37 cellular contexts compared by ENCODE assay signal in the genomic region with DNA sequence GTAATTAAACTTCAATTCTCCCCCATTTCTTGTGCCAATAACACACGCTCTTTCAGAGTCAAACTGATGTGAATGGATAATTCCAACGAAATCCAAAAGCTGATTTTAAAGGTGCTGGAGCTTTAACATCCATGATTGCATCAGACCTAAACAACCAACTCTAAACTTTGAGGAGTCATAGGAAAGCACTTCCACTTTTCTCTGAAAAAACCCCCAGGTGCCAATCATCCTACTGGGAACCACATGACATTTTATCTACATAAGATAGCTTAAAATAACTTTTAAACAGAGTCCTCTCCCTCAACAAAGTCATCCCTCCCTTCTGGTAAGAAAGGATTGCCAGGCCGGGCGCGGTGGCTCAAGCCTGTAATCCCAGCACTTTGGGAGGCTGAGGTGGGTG.
"Had no signal": no experiment of that assay in that cellular context is flagged by ENCODE, and none has a peak within 500 bp of the region (broad histone marks: within the 10 kb centered on the region; RNA-seq: fewer than 3 reads in every experiment).

No MANE protein-coding gene starts in this region.

- ATAC-seq: activated CD4-positive, alpha-beta T cell treated with anti-CD3 and anti-CD28 coated beads for 36 hours; activated CD8-positive, alpha-beta memory T cell treated with anti-CD3 and anti-CD28 coated beads, Interleukin-2, amount 10 ng/mL, durations not matched to agents 7 days and 5 days; activated CD8-positive, alpha-beta T cell treated with anti-CD3 and anti-CD28 coated beads, Interleukin-2, amount 10 ng/mL, durations not matched to agents 7 days and 5 days; activated naive CD8-positive, alpha-beta T cell treated with anti-CD3 and anti-CD28 coated beads, Interleukin-2, amount 50 U/mL, for 24 hours; gastroesophageal sphincter; heart right ventricle; T-helper 17 cell had no signal

- H3K4me1 ChIP-seq: adrenal gland had no signal

- H3K27ac Mint-ChIP-seq: activated CD4-positive, alpha-beta memory T cell treated with anti-CD3 and anti-CD28 coated beads for 36 hours; activated CD4-positive, alpha-beta T cell treated with anti-CD3 and anti-CD28 coated beads for 36 hours; activated CD4-positive, alpha-beta T cell treated with anti-CD3 and anti-CD28 coated beads, Interleukin-2, amount 10 ng/mL, durations not matched to agents 24 days and 14 days; activated CD8-positive, alpha-beta memory T cell treated with anti-CD3 and anti-CD28 coated beads, Interleukin-2, amount 10 ng/mL, durations not matched to agents 7 days and 5 days; activated CD8-positive, alpha-beta T cell treated with anti-CD3 and anti-CD28 coated beads, Interleukin-2, amount 10 ng/mL, durations not matched to agents 7 days and 5 days; activated naive CD4-positive, alpha-beta T cell treated with anti-CD3 and anti-CD28 coated beads for 36 hours; activated naive CD4-positive, alpha-beta T cell treated with anti-CD3 and anti-CD28 coated beads, Interleukin-2, amount 50 U/mL, for 24 hours; activated naive CD8-positive, alpha-beta T cell treated with anti-CD3 and anti-CD28 coated beads for 36 hours; activated naive CD8-positive, alpha-beta T cell treated with anti-CD3 and anti-CD28 coated beads, Interleukin-2, amount 50 U/mL, for 24 hours; activated T-helper 1 cell treated with anti-CD3 and anti-CD28 coated beads, Interleukin-12 subunit alpha, Interleukin-12 subunit beta, Interleukin-2, Interleukin-4 antibody, amounts not matched to agents 30 ng/mL and 10 ng/mL and 1 ng/mL, durations not matched to agents 14 hours and 24 hours and 36 hours; activated T-helper 2 cell treated with anti-CD3 and anti-CD28 coated beads, Interferon-gamma antibody, Interleukin-2, Interleukin-4, amounts not matched to agents 10 μg/mL and 5 μg/mL and 100 μg/mL, durations not matched to agents 14 hours and 24 hours and 36 hours; T-helper 17 cell; T-helper 2 cell treated with Interferon-gamma antibody and Interleukin-4, amounts not matched to agents 5 μg/mL and 100 μg/mL, for 36 hours had no signal

- H3K4me3 ChIP-seq: adrenal gland, esophagus squamous epithelium, gastroesophageal sphincter, heart right ventricle had no signal

- FAIRE-seq: astrocyte, bronchial epithelial cell, colon, endometrium, endothelial cell of umbilical vein had no signal

- H3K9me3 Mint-ChIP-seq: activated CD4-positive, alpha-beta memory T cell treated with anti-CD3 and anti-CD28 coated beads for 36 hours; activated CD4-positive, alpha-beta T cell treated with anti-CD3 and anti-CD28 coated beads, Interleukin-2, amount 10 ng/mL, durations not matched to agents 24 days and 14 days; activated naive CD4-positive, alpha-beta T cell treated with anti-CD3 and anti-CD28 coated beads for 36 hours; activated naive CD4-positive, alpha-beta T cell treated with anti-CD3 and anti-CD28 coated beads, Interleukin-2, amount 50 U/mL, for 24 hours; activated naive CD8-positive, alpha-beta T cell treated with anti-CD3 and anti-CD28 coated beads for 36 hours; activated naive CD8-positive, alpha-beta T cell treated with anti-CD3 and anti-CD28 coated beads, Interleukin-2, amount 50 U/mL, for 24 hours; activated T-helper 1 cell treated with anti-CD3 and anti-CD28 coated beads, Interleukin-12 subunit alpha, Interleukin-12 subunit beta, Interleukin-2, Interleukin-4 antibody, amounts not matched to agents 30 ng/mL and 10 ng/mL and 1 ng/mL, durations not matched to agents 14 hours and 24 hours and 36 hours; activated T-helper 2 cell treated with anti-CD3 and anti-CD28 coated beads, Interferon-gamma antibody, Interleukin-2, Interleukin-4, amounts not matched to agents 10 μg/mL and 5 μg/mL and 100 μg/mL, durations not matched to agents 14 hours and 24 hours and 36 hours; T-helper 2 cell treated with Interferon-gamma antibody and Interleukin-4, amounts not matched to agents 5 μg/mL and 100 μg/mL, for 36 hours had no signal

- H3K9me3 ChIP-seq: adrenal gland, esophagus squamous epithelium, gastroesophageal sphincter, heart right ventricle had no signal

- H3K4me3 Mint-ChIP-seq: activated CD4-positive, alpha-beta memory T cell treated with anti-CD3 and anti-CD28 coated beads for 36 hours; activated CD4-positive, alpha-beta T cell treated with anti-CD3 and anti-CD28 coated beads for 36 hours; activated CD4-positive, alpha-beta T cell treated with anti-CD3 and anti-CD28 coated beads, Interleukin-2, amount 10 ng/mL, durations not matched to agents 24 days and 14 days; activated CD8-positive, alpha-beta memory T cell treated with anti-CD3 and anti-CD28 coated beads, Interleukin-2, amount 10 ng/mL, durations not matched to agents 7 days and 5 days; activated CD8-positive, alpha-beta T cell treated with anti-CD3 and anti-CD28 coated beads, Interleukin-2, amount 10 ng/mL, durations not matched to agents 7 days and 5 days; activated naive CD4-positive, alpha-beta T cell treated with anti-CD3 and anti-CD28 coated beads for 36 hours; activated naive CD4-positive, alpha-beta T cell treated with anti-CD3 and anti-CD28 coated beads, Interleukin-2, amount 50 U/mL, for 24 hours; activated naive CD8-positive, alpha-beta T cell treated with anti-CD3 and anti-CD28 coated beads for 36 hours; activated naive CD8-positive, alpha-beta T cell treated with anti-CD3 and anti-CD28 coated beads, Interleukin-2, amount 50 U/mL, for 24 hours; activated T-helper 1 cell treated with anti-CD3 and anti-CD28 coated beads, Interleukin-12 subunit alpha, Interleukin-12 subunit beta, Interleukin-2, Interleukin-4 antibody, amounts not matched to agents 30 ng/mL and 10 ng/mL and 1 ng/mL, durations not matched to agents 14 hours and 24 hours and 36 hours; T-helper 17 cell; T-helper 2 cell treated with Interferon-gamma antibody and Interleukin-4, amounts not matched to agents 5 μg/mL and 100 μg/mL, for 36 hours had no signal

- H3K27me3 ChIP-seq: adrenal gland had no signal

- H3K36me3 ChIP-seq: adrenal gland, brain microvascular endothelial cell, esophagus squamous epithelium, gastroesophageal sphincter, heart right ventricle had no signal

- H3K27ac ChIP-seq: adrenal gland, brain microvascular endothelial cell, epithelial cell of prostate, esophagus squamous epithelium, gastroesophageal sphincter, heart right ventricle had no signal

- DNase-seq: activated CD4-positive, alpha-beta memory T cell treated with anti-CD3 and anti-CD28 coated beads for 36 hours; activated CD4-positive, alpha-beta T cell treated with anti-CD3 and anti-CD28 coated beads for 36 hours; activated CD4-positive, alpha-beta T cell treated with anti-CD3 and anti-CD28 coated beads, Interleukin-2, amount 10 ng/mL, durations not matched to agents 24 days and 14 days; activated CD4-positive, CD25-positive, alpha-beta regulatory T cell; activated CD4-positive, CD25-positive, alpha-beta regulatory T cell treated with anti-CD3 and anti-CD28 coated beads, Interleukin-2, amount 50 U/mL, for 72 hours; activated CD8-positive, alpha-beta memory T cell treated with anti-CD3 and anti-CD28 coated beads, Interleukin-2, amount 10 ng/mL, durations not matched to agents 7 days and 5 days; activated CD8-positive, alpha-beta memory T cell treated with anti-CD3 and anti-CD28 coated beads, Interleukin-2, amount 50 U/mL, for 4 hours; activated CD8-positive, alpha-beta T cell treated with anti-CD3 and anti-CD28 coated beads, Interleukin-2, amount 10 ng/mL, durations not matched to agents 7 days and 5 days; activated effector memory CD4-positive, alpha-beta T cell treated with anti-CD3 and anti-CD28 coated beads, Interleukin-2, amount 50 U/mL, for 16 hours; activated naive CD4-positive, alpha-beta T cell treated with anti-CD3 and anti-CD28 coated beads for 36 hours; activated naive CD8-positive, alpha-beta T cell treated with anti-CD3 and anti-CD28 coated beads for 36 hours; activated naive CD8-positive, alpha-beta T cell treated with anti-CD3 and anti-CD28 coated beads, Interleukin-2, amount 50 U/mL, for 24 hours; activated T-cell treated with anti-CD3 and anti-CD28 coated beads, Interleukin-2, amount 50 U/mL, for 1 hour; activated T-cell treated with anti-CD3 and anti-CD28 coated beads, Interleukin-2, amount 50 U/mL, for 48 hours; adrenal gland; anterior cingulate cortex; brain microvascular endothelial cell; cortex of kidney; dermis blood vessel endothelial cell; effector CD8-positive, alpha-beta T cell; esophagus squamous epithelium; foreskin melanocyte; heart right ventricle; T-helper 1 cell; T-helper 17 cell; T1000 had no signal

- H3K36me3 Mint-ChIP-seq: activated CD4-positive, alpha-beta memory T cell treated with anti-CD3 and anti-CD28 coated beads for 36 hours; activated CD8-positive, alpha-beta memory T cell treated with anti-CD3 and anti-CD28 coated beads, Interleukin-2, amount 10 ng/mL, durations not matched to agents 7 days and 5 days; activated naive CD4-positive, alpha-beta T cell treated with anti-CD3 and anti-CD28 coated beads, Interleukin-2, amount 50 U/mL, for 24 hours; activated naive CD8-positive, alpha-beta T cell treated with anti-CD3 and anti-CD28 coated beads for 36 hours had no signal
